ENCODE assay signal across 15 cellular contexts in the genomic region with DNA sequence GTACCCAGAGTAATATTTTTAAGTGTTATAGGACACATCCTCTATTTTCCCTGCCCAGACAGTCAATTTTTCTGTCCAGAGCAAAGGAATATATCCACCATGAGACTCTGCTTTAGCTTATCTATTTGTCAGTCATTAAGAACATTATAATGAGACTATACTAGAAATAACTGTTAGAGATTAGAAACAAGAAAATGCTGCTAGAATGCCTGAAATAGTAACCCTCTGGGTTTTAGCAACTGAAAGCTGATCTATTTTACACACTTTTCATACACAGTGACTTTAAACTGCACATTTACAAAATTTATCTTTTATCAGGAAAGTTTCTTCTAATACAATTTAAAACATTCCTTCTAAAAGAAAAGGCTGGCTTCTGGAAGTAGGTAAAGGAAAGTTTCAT.
"Had no signal": no experiment of that assay in that cellular context is flagged by ENCODE, and none has a peak within 500 bp of the region (broad histone marks: within the 10 kb centered on the region; RNA-seq: fewer than 3 reads in every experiment).

No MANE protein-coding gene starts in this region.

- H3K27me3 ChIP-seq: ascending aorta, neural progenitor cell, ovary, stomach had no signal

- H3K36me3 ChIP-seq: neural progenitor cell, ovary had no signal

- H3K9ac ChIP-seq: neural progenitor cell had no signal

- ATAC-seq: activated CD8-positive, alpha-beta T cell treated with anti-CD3 and anti-CD28 coated beads, Interleukin-2, amount 10 ng/mL, durations not matched to agents 7 days and 5 days; esophagus mucosa had no signal

- DNase-seq: activated CD8-positive, alpha-beta T cell treated with anti-CD3 and anti-CD28 coated beads, Interleukin-2, amount 10 ng/mL, durations not matched to agents 7 days and 5 days; activated effector memory CD4-positive, alpha-beta T cell treated with Interleukin-2 at 50 U/mL for 16 hours; activated naive CD8-positive, alpha-beta T cell treated with anti-CD3 and anti-CD28 coated beads, Interleukin-2, amount 10 ng/mL, durations not matched to agents 7 days and 5 days; immature natural killer cell; midbrain; ovary; stimulated activated CD4-positive, alpha-beta T cell treated with anti-CD3 and anti-CD28 coated beads, Interleukin-2, amount 100 ng/mL, for 48 hours; stomach had no signal

- H3K4me3 ChIP-seq: ascending aorta, lung, neural progenitor cell, ovary, stomach, thoracic aorta had no signal

- H3K9me3 ChIP-seq: ascending aorta, ovary, stomach, thoracic aorta had no signal

- H3K27ac ChIP-seq: ascending aorta, neural progenitor cell, ovary, stomach, thoracic aorta had no signal

- H3K4me2 ChIP-seq: neural progenitor cell had no signal

- H3K4me1 ChIP-seq: ascending aorta, stomach had no signal

- H2AFZ ChIP-seq: neural progenitor cell had no signal

- FAIRE-seq: bronchial epithelial cell, endometrium had no signal
